ENCODE assay signal across 1 cellular context in the genomic region with DNA sequence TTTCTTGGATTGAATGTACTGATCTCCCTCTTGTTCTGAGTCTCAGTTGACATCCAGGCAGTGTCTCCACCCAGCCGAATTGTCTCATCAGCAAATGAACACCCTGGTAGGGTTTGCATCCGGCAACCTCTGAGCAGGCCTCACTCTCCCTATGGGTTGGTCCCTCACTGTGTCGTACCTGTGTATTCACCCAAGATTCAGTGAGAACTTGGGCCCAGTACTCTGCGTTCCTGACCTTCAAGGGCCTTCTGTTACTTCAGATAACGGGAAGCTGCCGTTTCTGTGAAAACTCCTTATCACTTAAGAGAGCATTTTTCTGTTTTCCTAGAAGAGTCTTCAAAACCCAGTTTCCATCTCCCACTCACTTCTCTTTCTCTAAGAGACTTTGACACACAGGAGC.
TF ChIP-seq lines count a peak whose summit lies in the region.

No MANE protein-coding gene starts in this region.

TF ChIP-seq in K562, 482 proteins besides CTCF, POLR2A, EP300 and RAD21 (continued from another document):
- TF ChIP-seq TOE1 (IDR thresholded peaks at IDR 0.05; ENCODE audit: borderline replicate concordance): 0 out of 2 replicates have a peak, but pooled peaks have one; percentile 27
- TF ChIP-seq TOE1 (CRISPR knock-in tag; IDR thresholded peaks at IDR 0.05; ENCODE audit: borderline replicate concordance, low read depth): no peak
- no peak for TF ChIP-seq SMAD2 (IDR thresholded peaks at IDR 0.05; ENCODE audit: low read depth, low read length)
- TF ChIP-seq, protein P1, sequence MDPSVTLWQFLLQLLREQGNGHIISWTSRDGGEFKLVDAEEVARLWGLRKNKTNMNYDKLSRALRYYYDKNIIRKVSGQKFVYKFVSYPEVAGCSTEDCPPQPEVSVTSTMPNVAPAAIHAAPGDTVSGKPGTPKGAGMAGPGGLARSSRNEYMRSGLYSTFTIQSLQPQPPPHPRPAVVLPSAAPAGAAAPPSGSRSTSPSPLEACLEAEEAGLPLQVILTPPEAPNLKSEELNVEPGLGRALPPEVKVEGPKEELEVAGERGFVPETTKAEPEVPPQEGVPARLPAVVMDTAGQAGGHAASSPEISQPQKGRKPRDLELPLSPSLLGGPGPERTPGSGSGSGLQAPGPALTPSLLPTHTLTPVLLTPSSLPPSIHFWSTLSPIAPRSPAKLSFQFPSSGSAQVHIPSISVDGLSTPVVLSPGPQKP (CRISPR knock-in tag; IDR thresholded peaks at IDR 0.05): no peak
- TF ChIP-seq ZNF354B (CRISPR knock-in tag; IDR thresholded peaks at IDR 0.05): no peak
- TF ChIP-seq ZEB2 (IDR thresholded peaks at IDR 0.05): peak; percentile 86
- no peak for TF ChIP-seq ZNF197 (CRISPR knock-in tag; IDR thresholded peaks at IDR 0.05; ENCODE audit: low read depth)
- TF ChIP-seq ZNF57 (CRISPR knock-in tag; IDR thresholded peaks at IDR 0.05): no peak
- TF ChIP-seq NR4A1 (CRISPR knock-in tag; IDR thresholded peaks at IDR 0.05): no peak
- TF ChIP-seq NR4A1 (tag; IDR thresholded peaks at IDR 0.05): no peak
- TF ChIP-seq KDM1A (IDR thresholded peaks at IDR 0.05): peak in 1 of 2 experiments; percentile 48; a peak in 1 of 4 replicates
- TF ChIP-seq TRIM24 (IDR thresholded peaks at IDR 0.05): no peak
- TF ChIP-seq NFIC (IDR thresholded peaks at IDR 0.05): peak; percentile 54; the same call in 1 of the 2 replicates
- no peak for TF ChIP-seq NR0B1 (IDR thresholded peaks at IDR 0.05; ENCODE audit: partially characterized antibody)
- no peak for TF ChIP-seq TAF7 (tag; IDR thresholded peaks at IDR 0.05)
TF ChIP-seq in K562: peak in this region for 42.
